ENCODE assay signal across 36 cellular contexts in genomic region chr13:92345627-92346026, GRCh38.
"Had no signal": no experiment of that assay in that cellular context is flagged by ENCODE, and none has a peak within 500 bp of the region (broad histone marks: within the 10 kb centered on the region; RNA-seq: fewer than 3 reads in every experiment).

No MANE protein-coding gene starts in this region.

- H3K36me3 ChIP-seq: brain microvascular endothelial cell, esophagus muscularis mucosa, gastrocnemius medialis, heart left ventricle, WERI-Rb-1 had no signal

- H3K4me1 ChIP-seq: esophagus muscularis mucosa, foreskin keratinocyte, gastrocnemius medialis, heart left ventricle had no signal

- H3K4me3 Mint-ChIP-seq: activated CD4-positive, alpha-beta memory T cell treated with anti-CD3 and anti-CD28 coated beads for 36 hours; activated CD4-positive, alpha-beta T cell treated with anti-CD3 and anti-CD28 coated beads for 36 hours; activated CD4-positive, alpha-beta T cell treated with anti-CD3 and anti-CD28 coated beads, Interleukin-2, amount 10 ng/mL, durations not matched to agents 24 days and 14 days; activated CD8-positive, alpha-beta memory T cell treated with anti-CD3 and anti-CD28 coated beads, Interleukin-2, amount 10 ng/mL, durations not matched to agents 7 days and 5 days; activated CD8-positive, alpha-beta T cell treated with anti-CD3 and anti-CD28 coated beads, Interleukin-2, amount 10 ng/mL, durations not matched to agents 7 days and 5 days; activated naive CD8-positive, alpha-beta T cell; activated T-helper 1 cell treated with anti-CD3 and anti-CD28 coated beads, Interleukin-12 subunit alpha, Interleukin-12 subunit beta, Interleukin-2, Interleukin-4 antibody, amounts not matched to agents 30 ng/mL and 10 ng/mL and 1 ng/mL, durations not matched to agents 14 hours and 24 hours and 36 hours; dendritic cell treated with granulocyte-macrophage colony-stimulating factor and Interleukin-4, amounts not matched to agents 40 ng/mL and 50 ng/mL, for 4 days; endodermal cell; T-helper 17 cell; T-helper 2 cell treated with Interferon-gamma antibody and Interleukin-4, amounts not matched to agents 5 μg/mL and 100 μg/mL, for 36 hours had no signal

- H3K27me3 ChIP-seq: brain microvascular endothelial cell, dorsolateral prefrontal cortex, esophagus muscularis mucosa, foreskin keratinocyte, gastrocnemius medialis, heart left ventricle had no signal

- H3K36me3 Mint-ChIP-seq: activated CD4-positive, alpha-beta memory T cell treated with anti-CD3 and anti-CD28 coated beads for 36 hours; activated CD8-positive, alpha-beta memory T cell treated with anti-CD3 and anti-CD28 coated beads, Interleukin-2, amount 10 ng/mL, durations not matched to agents 7 days and 5 days; activated naive CD8-positive, alpha-beta T cell had no signal

- H3K4me3 ChIP-seq: coronary artery, dorsolateral prefrontal cortex, esophagus muscularis mucosa, gastrocnemius medialis, heart left ventricle had no signal

- H3K9me3 Mint-ChIP-seq: activated CD4-positive, alpha-beta memory T cell treated with anti-CD3 and anti-CD28 coated beads for 36 hours; activated CD4-positive, alpha-beta T cell treated with anti-CD3 and anti-CD28 coated beads, Interleukin-2, amount 10 ng/mL, durations not matched to agents 24 days and 14 days; endodermal cell had no signal

- H3K27ac Mint-ChIP-seq: activated CD4-positive, alpha-beta memory T cell treated with anti-CD3 and anti-CD28 coated beads for 36 hours; activated CD4-positive, alpha-beta T cell treated with anti-CD3 and anti-CD28 coated beads for 36 hours; activated CD4-positive, alpha-beta T cell treated with anti-CD3 and anti-CD28 coated beads, Interleukin-2, amount 10 ng/mL, durations not matched to agents 24 days and 14 days; activated CD8-positive, alpha-beta memory T cell treated with anti-CD3 and anti-CD28 coated beads, Interleukin-2, amount 10 ng/mL, durations not matched to agents 7 days and 5 days; activated CD8-positive, alpha-beta T cell treated with anti-CD3 and anti-CD28 coated beads, Interleukin-2, amount 10 ng/mL, durations not matched to agents 7 days and 5 days; activated naive CD8-positive, alpha-beta T cell; activated T-helper 1 cell treated with anti-CD3 and anti-CD28 coated beads, Interleukin-12 subunit alpha, Interleukin-12 subunit beta, Interleukin-2, Interleukin-4 antibody, amounts not matched to agents 30 ng/mL and 10 ng/mL and 1 ng/mL, durations not matched to agents 14 hours and 24 hours and 36 hours; dendritic cell treated with granulocyte-macrophage colony-stimulating factor and Interleukin-4, amounts not matched to agents 40 ng/mL and 50 ng/mL, for 4 days; endodermal cell; T-helper 17 cell; T-helper 2 cell treated with Interferon-gamma antibody and Interleukin-4, amounts not matched to agents 5 μg/mL and 100 μg/mL, for 36 hours had no signal

- H3K4me1 Mint-ChIP-seq: activated CD4-positive, alpha-beta T cell treated with anti-CD3 and anti-CD28 coated beads for 36 hours; activated CD4-positive, alpha-beta T cell treated with anti-CD3 and anti-CD28 coated beads, Interleukin-2, amount 10 ng/mL, durations not matched to agents 24 days and 14 days; activated CD8-positive, alpha-beta memory T cell treated with anti-CD3 and anti-CD28 coated beads, Interleukin-2, amount 10 ng/mL, durations not matched to agents 7 days and 5 days; endodermal cell; T-helper 17 cell had no signal

- ATAC-seq: activated CD4-positive, alpha-beta T cell treated with anti-CD3 and anti-CD28 coated beads for 36 hours; activated CD8-positive, alpha-beta memory T cell treated with anti-CD3 and anti-CD28 coated beads, Interleukin-2, amount 10 ng/mL, durations not matched to agents 7 days and 5 days; activated CD8-positive, alpha-beta T cell treated with anti-CD3 and anti-CD28 coated beads, Interleukin-2, amount 10 ng/mL, durations not matched to agents 7 days and 5 days; foreskin keratinocyte; gastrocnemius medialis; T-helper 17 cell had no signal

- H3K27ac ChIP-seq: brain microvascular endothelial cell, coronary artery, dorsolateral prefrontal cortex, esophagus muscularis mucosa, foreskin keratinocyte, gastrocnemius medialis, heart left ventricle, WERI-Rb-1 had no signal

- H3K9me3 ChIP-seq: esophagus muscularis mucosa, gastrocnemius medialis had no signal

- H3K27me3 Mint-ChIP-seq: activated CD4-positive, alpha-beta memory T cell treated with anti-CD3 and anti-CD28 coated beads for 36 hours; activated CD4-positive, alpha-beta T cell treated with anti-CD3 and anti-CD28 coated beads for 36 hours; activated CD4-positive, alpha-beta T cell treated with anti-CD3 and anti-CD28 coated beads, Interleukin-2, amount 10 ng/mL, durations not matched to agents 24 days and 14 days; activated CD8-positive, alpha-beta memory T cell treated with anti-CD3 and anti-CD28 coated beads, Interleukin-2, amount 10 ng/mL, durations not matched to agents 7 days and 5 days; activated naive CD8-positive, alpha-beta T cell; dendritic cell treated with granulocyte-macrophage colony-stimulating factor and Interleukin-4, amounts not matched to agents 40 ng/mL and 50 ng/mL, for 4 days; T-helper 17 cell had no signal

- DNase-seq: activated CD4-positive, alpha-beta memory T cell treated with anti-CD3 and anti-CD28 coated beads for 36 hours; activated CD4-positive, alpha-beta T cell treated with anti-CD3 and anti-CD28 coated beads for 36 hours; activated CD4-positive, alpha-beta T cell treated with anti-CD3 and anti-CD28 coated beads, Interleukin-2, amount 10 ng/mL, durations not matched to agents 24 days and 14 days; activated CD4-positive, CD25-positive, alpha-beta regulatory T cell; activated CD4-positive, CD25-positive, alpha-beta regulatory T cell treated with anti-CD3 and anti-CD28 coated beads, Interleukin-2, amount 50 U/mL, for 72 hours; activated CD8-positive, alpha-beta memory T cell treated with anti-CD3 and anti-CD28 coated beads, Interleukin-2, amount 10 ng/mL, durations not matched to agents 7 days and 5 days; activated CD8-positive, alpha-beta memory T cell treated with anti-CD3 and anti-CD28 coated beads, Interleukin-2, amount 50 U/mL, for 4 hours; activated CD8-positive, alpha-beta T cell treated with anti-CD3 and anti-CD28 coated beads, Interleukin-2, amount 10 ng/mL, durations not matched to agents 7 days and 5 days; activated effector memory CD4-positive, alpha-beta T cell treated with Interleukin-2 at 50 U/mL for 16 hours; activated gamma-delta T cell treated with Interleukin-2 at 50 U/mL for 16 hours; activated naive CD4-positive, alpha-beta T cell treated with anti-CD3 and anti-CD28 coated beads, Interleukin-2, amount 50 U/mL, for 16 hours; activated naive CD4-positive, alpha-beta T cell treated with Interleukin-2 at 50 U/mL for 16 hours; activated T-cell treated with anti-CD3 and anti-CD28 coated beads, Interleukin-2, amount 50 U/mL, for 1 hour; activated T-cell treated with anti-CD3 and anti-CD28 coated beads, Interleukin-2, amount 50 U/mL, for 48 hours; amniotic stem cell; anterior cingulate cortex; brain microvascular endothelial cell; caudate nucleus; dorsolateral prefrontal cortex; effector memory CD4-positive, alpha-beta T cell; endodermal cell; erythroblast; foreskin keratinocyte; gastrocnemius medialis; glutamatergic neuron; heart left ventricle; T-helper 1 cell; T-helper 17 cell; T1000; WERI-Rb-1 had no signal
